1 cellular context compared by ENCODE assay signal in genomic region chr17:64355536-64356303, GRCh38.
TF ChIP-seq lines count a peak whose summit lies in the region.

No MANE protein-coding gene starts in this region.

TF ChIP-seq in endothelial cell of umbilical vein, 7 proteins besides CTCF, POLR2A, EP300 and RAD21 (continued from another document):
- no peak for TF ChIP-seq MAX (IDR thresholded peaks at IDR 0.05; ENCODE audit: insufficient read depth, insufficient read length)
